Comparison of ENCODE assay signal across 13 cellular contexts in genomic region chr5:143224672-143225071, GRCh38.
"Had no signal": no experiment of that assay in that cellular context is flagged by ENCODE, and none has a peak within 500 bp of the region (broad histone marks: within the 10 kb centered on the region; RNA-seq: fewer than 3 reads in every experiment).

No MANE protein-coding gene starts in this region.

- H3K27me3 Mint-ChIP-seq: activated CD4-positive, alpha-beta memory T cell treated with anti-CD3 and anti-CD28 coated beads, Interleukin-2, amount 10 ng/mL, durations not matched to agents 7 days and 5 days; activated CD4-positive, alpha-beta T cell treated with anti-CD3 and anti-CD28 coated beads for 36 hours; activated naive CD8-positive, alpha-beta T cell treated with anti-CD3 and anti-CD28 coated beads, Interleukin-2, amount 50 U/mL, for 24 hours had no signal

- ATAC-seq: activated CD4-positive, alpha-beta T cell treated with anti-CD3 and anti-CD28 coated beads for 36 hours; activated naive CD8-positive, alpha-beta T cell treated with anti-CD3 and anti-CD28 coated beads, Interleukin-2, amount 50 U/mL, for 24 hours; left lobe of liver had no signal

- DNase-seq: activated CD4-positive, alpha-beta memory T cell treated with anti-CD3 and anti-CD28 coated beads, Interleukin-2, amount 10 ng/mL, durations not matched to agents 7 days and 5 days; activated CD4-positive, alpha-beta T cell treated with anti-CD3 and anti-CD28 coated beads for 36 hours; activated naive CD4-positive, alpha-beta T cell; activated naive CD8-positive, alpha-beta T cell treated with anti-CD3 and anti-CD28 coated beads, Interleukin-2, amount 50 U/mL, for 24 hours; activated T-cell treated with anti-CD3 and anti-CD28 coated beads, Interleukin-2, amount 50 U/mL, for 48 hours; dermis blood vessel endothelial cell; endodermal cell; erythroblast; nucleus accumbens; stimulated activated CD4-positive, alpha-beta T cell treated with anti-CD3 and anti-CD28 coated beads, Interleukin-2, amount 100 ng/mL, for 48 hours; stimulated activated naive CD4-positive, alpha-beta T cell treated with Interleukin-2 at 50 U/mL for 16 hours; SW 1271 had no signal

- H3K4me3 Mint-ChIP-seq: activated CD4-positive, alpha-beta memory T cell treated with anti-CD3 and anti-CD28 coated beads, Interleukin-2, amount 10 ng/mL, durations not matched to agents 7 days and 5 days; activated CD4-positive, alpha-beta T cell treated with anti-CD3 and anti-CD28 coated beads for 36 hours; activated naive CD8-positive, alpha-beta T cell treated with anti-CD3 and anti-CD28 coated beads, Interleukin-2, amount 50 U/mL, for 24 hours; endodermal cell had no signal

- H3K27ac Mint-ChIP-seq: activated CD4-positive, alpha-beta memory T cell treated with anti-CD3 and anti-CD28 coated beads, Interleukin-2, amount 10 ng/mL, durations not matched to agents 7 days and 5 days; activated CD4-positive, alpha-beta T cell treated with anti-CD3 and anti-CD28 coated beads for 36 hours; endodermal cell had no signal

- H3K9me3 Mint-ChIP-seq: activated CD4-positive, alpha-beta memory T cell treated with anti-CD3 and anti-CD28 coated beads, Interleukin-2, amount 10 ng/mL, durations not matched to agents 7 days and 5 days; activated naive CD8-positive, alpha-beta T cell treated with anti-CD3 and anti-CD28 coated beads, Interleukin-2, amount 50 U/mL, for 24 hours; endodermal cell had no signal
